Comparison of ENCODE assay signal across 16 cellular contexts in the genomic region with DNA sequence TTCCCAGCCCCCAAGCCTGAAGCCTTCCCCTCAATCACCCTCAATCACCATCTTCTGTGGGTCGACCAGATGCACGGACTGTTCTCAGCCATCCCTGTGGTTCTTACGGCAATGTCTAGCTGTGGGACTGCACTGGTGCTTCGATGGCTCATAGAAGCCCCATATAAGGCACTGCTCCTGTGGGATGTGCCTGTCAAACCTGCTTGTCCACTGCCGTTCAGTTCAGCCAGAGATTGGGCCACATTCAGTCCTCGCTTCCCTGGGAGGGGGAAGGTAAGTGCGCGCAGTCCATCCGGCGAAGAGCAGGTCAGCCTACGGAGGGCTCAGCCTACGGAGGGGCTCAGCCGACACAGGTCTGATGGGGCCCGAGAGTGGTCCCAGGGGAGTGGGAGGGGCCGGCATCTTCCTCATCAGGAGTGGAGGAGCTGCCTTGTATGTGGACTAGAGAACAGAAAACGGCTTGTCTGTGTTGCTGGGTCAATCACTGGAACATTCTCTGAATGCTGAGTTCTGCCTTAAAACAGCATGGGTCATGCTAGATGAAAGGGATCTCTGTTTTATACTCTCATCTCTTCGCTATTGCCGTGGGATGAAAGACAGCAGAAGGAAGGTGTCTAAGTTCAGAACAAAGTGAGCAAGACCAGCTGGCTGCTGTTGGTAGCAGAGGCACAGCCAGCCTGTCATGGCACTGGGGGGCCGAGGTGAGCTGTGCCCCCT. TPM values are rescaled to one million over a fixed set of nuclear protein-coding genes. Genes with fewer than 3 reads are reported as not detected.
A peak's percentile ranks its signal among the peaks of the same experiment; 100 is the strongest.
DNase-seq lines count a peak whose midpoint lies in the region; ATAC-seq and TF ChIP-seq lines count a peak whose summit lies in the region.
"Had no signal": no experiment of that assay in that cellular context is flagged by ENCODE, and none has a peak within 500 bp of the region (broad histone marks: within the 10 kb centered on the region; RNA-seq: fewer than 3 reads in every experiment).

A gene (plus strand): TSS at position 247 of the 717 bp plus-strand sequence. CDS start 11,409 bp downstream, outside the sequence.

- H3K27me3 ChIP-seq in RWPE2 (ENCODE audit: insufficient read depth, poor library complexity, severe bottlenecking) (no peaks in the 10 kb centered on the region), tibial nerve (no peaks in the 10 kb centered on the region)
- H3K27me3 ChIP-seq: BE2C had no signal

- H3K4me1 ChIP-seq in RWPE2 (ENCODE audit: insufficient read depth, poor library complexity, severe bottlenecking) (no peaks in the 10 kb centered on the region), tibial nerve (peaks cover 0 to 5% (median 0%) of the 10 kb centered on the region in 4 donors)
- H3K4me1 ChIP-seq: BE2C had no signal

- ATAC-seq in RWPE2 (ENCODE audit: low read depth), result peak; percentile 89
- no peak for ATAC-seq in HG03135 (IDR thresholded peaks at IDR 0.05; ENCODE audit: unreplicated experiment)

- DNase-seq in GM13976 (ENCODE audit: low spot score) (peak; percentile 18), RWPE2 (ENCODE audit: low spot score) (no peak), islet precursor cell (peak; percentile 86), pons (ENCODE audit: low spot score) (peak; percentile 35), NCI-H69 (lab: John Stamatoyannopoulos, UW) (no peak), tibial nerve (ENCODE audit: low spot score in 2 of 2) (no peak), NCI-H146 treated with DMSO at 0.1 percent for 48 hours (lab: John Stamatoyannopoulos, UW; ENCODE audit: unreplicated experiment) (no peak)
- DNase-seq: activated CD4-positive, alpha-beta T cell treated with anti-CD3 and anti-CD28 coated beads, Interleukin-2, amount 10 ng/mL, durations not matched to agents 24 days and 14 days; activated T-cell treated with anti-CD3 and anti-CD28 coated beads, Interleukin-2, amount 50 U/mL, for 24 hours; amygdala; BE2C; stimulated activated CD4-positive, alpha-beta T cell treated with anti-CD3 and anti-CD28 coated beads, Interleukin-2, amount 100 ng/mL, for 24 hours; stimulated activated CD8-positive, alpha-beta memory T cell treated with anti-CD3 and anti-CD28 coated beads, Interleukin-4, amount 100 ng/mL, for 48 hours had no signal

- H3K4me3 ChIP-seq in RWPE2 (ENCODE audit: severe bottlenecking), result no peak within 1 kb of the TSS
- H3K4me3 ChIP-seq in tibial nerve, result no peak within 1 kb of the TSS
- H3K4me3 ChIP-seq: K562 had no signal

- H3K9me3 ChIP-seq in RWPE2 (ENCODE audit: severe bottlenecking) (no peaks in the 10 kb centered on the region), tibial nerve (no peaks in the 10 kb centered on the region)
- H3K9me3 ChIP-seq: BE2C had no signal

- TF ChIP-seq EP300 in tibial nerve (IDR thresholded peaks at IDR 0.05), result no peak

- 62 to 64% methylated on average over 18 to 19 of the region's 19 CpGs for WGBS in tibial nerve, 2 donors

- no peak for TF ChIP-seq CTCF in GM13976 (IDR thresholded peaks at IDR 0.05; ENCODE audit: borderline replicate concordance, control extremely low read depth, extremely low read depth, insufficient read depth, missing control alignments)
- TF ChIP-seq CTCF in RWPE2 (IDR thresholded peaks at IDR 0.05; ENCODE audit: poor library complexity, severe bottlenecking), result no peak
- TF ChIP-seq CTCF in tibial nerve (IDR thresholded peaks at IDR 0.05), result no peak

- H3K27ac ChIP-seq in RWPE2 (ENCODE audit: poor library complexity, severe bottlenecking) (no peak within 1 kb of the TSS), tibial nerve (peak within 1 kb of the TSS in 1 of 4 donors; percentile 13)

- no peak for TF ChIP-seq POLR2A in tibial nerve (IDR thresholded peaks at IDR 0.05)

- in situ Hi-C loops in GM13976 (cut with MboI; ENCODE audit: low sequenced_read_pairs, unreplicated experiment), result no loop called here

- H3K36me3 ChIP-seq in RWPE2 (ENCODE audit: low read depth) (no peaks in the 10 kb centered on the region), tibial nerve (no peaks in the 10 kb centered on the region)
- H3K36me3 ChIP-seq: BE2C had no signal

RNA-seq across cellular contexts. Expression of the gene that starts here (rescaled TPM):
- 1 to 10 TPM in 3 of 4 donors, under 1 TPM in 1; 0.22 to 4.4 (median 1.3) TPM for total RNA-seq in tibial nerve
- total RNA-seq: activated CD4-positive, alpha-beta T cell treated with anti-CD3 and anti-CD28 coated beads, Interleukin-2, amount 10 ng/mL, durations not matched to agents 24 days and 14 days; K562; RPMI7951 had no signal

Comparison
In these comparisons a context has a peak if more than half of its experiments do, and no peak if none do; other contexts are left out.
1. DNase-seq: peak in GM13976 (single experiment), islet precursor cell (single experiment) and pons (single experiment); none in RWPE2 (single experiment), NCI-H69 (single experiment), tibial nerve (0 of 2) and NCI-H146 treated with DMSO at 0.1 percent for 48 hours (single experiment).